ENCODE assay signal across 32 cellular contexts in genomic region chr9:23725279-23725946, GRCh38.
"Had no signal": no experiment of that assay in that cellular context is flagged by ENCODE, and none has a peak within 500 bp of the region (broad histone marks: within the 10 kb centered on the region; RNA-seq: fewer than 3 reads in every experiment).

No MANE protein-coding gene starts in this region.

- H3K27me3 ChIP-seq: brain microvascular endothelial cell, dorsolateral prefrontal cortex, esophagus muscularis mucosa, foreskin keratinocyte, gastrocnemius medialis, heart right ventricle had no signal

- H3K4me3 ChIP-seq: coronary artery, dorsolateral prefrontal cortex, esophagus muscularis mucosa, gastrocnemius medialis, heart right ventricle had no signal

- FAIRE-seq: astrocyte, bronchial epithelial cell had no signal

- H3K27ac ChIP-seq: brain microvascular endothelial cell, coronary artery, dorsolateral prefrontal cortex, esophagus muscularis mucosa, foreskin keratinocyte, gastrocnemius medialis, heart right ventricle had no signal

- H3K4me1 ChIP-seq: esophagus muscularis mucosa, foreskin keratinocyte, gastrocnemius medialis, heart right ventricle had no signal

- H3K9me3 Mint-ChIP-seq: dendritic cell treated with granulocyte-macrophage colony-stimulating factor and Interleukin-4, amounts not matched to agents 40 ng/mL and 50 ng/mL, for 4 days; endodermal cell had no signal

- DNase-seq: activated B cell treated with CpG ODN at 0.5 μM for 24 hours; activated CD4-positive, alpha-beta T cell treated with anti-CD3 and anti-CD28 coated beads for 48 hours; activated CD4-positive, alpha-beta T cell treated with anti-CD3 and anti-CD28 coated beads, Interleukin-2, amount 50 U/mL, for 1 hour; activated CD4-positive, alpha-beta T cell treated with anti-CD3 and anti-CD28 coated beads, Interleukin-2, amount 50 U/mL, for 48 hours; activated CD8-positive, alpha-beta memory T cell treated with anti-CD3 and anti-CD28 coated beads for 24 hours; activated CD8-positive, alpha-beta T cell treated with anti-CD3 and anti-CD28 coated beads for 36 hours; activated effector memory CD4-positive, alpha-beta T cell treated with Interleukin-2 at 50 U/mL for 16 hours; activated gamma-delta T cell treated with Interleukin-2 at 50 U/mL for 16 hours; activated naive CD4-positive, alpha-beta T cell treated with anti-CD3 and anti-CD28 coated beads, Interleukin-2, amount 50 U/mL, for 16 hours; activated naive CD4-positive, alpha-beta T cell treated with Interleukin-2 at 50 U/mL for 16 hours; activated T-cell treated with anti-CD3 and anti-CD28 coated beads, Interleukin-2, amount 50 U/mL, for 4 hours; amniotic stem cell; anterior cingulate cortex; brain microvascular endothelial cell; dorsolateral prefrontal cortex; effector memory CD4-positive, alpha-beta T cell; endodermal cell; erythroblast; foreskin keratinocyte; gastrocnemius medialis; heart right ventricle; hippocampal formation; T-helper 2 cell had no signal

- H3K9me3 ChIP-seq: esophagus muscularis mucosa, gastrocnemius medialis had no signal

- H3K4me3 Mint-ChIP-seq: activated B cell treated with CpG ODN at 0.5 μM for 24 hours; activated CD8-positive, alpha-beta T cell treated with anti-CD3 and anti-CD28 coated beads for 36 hours; activated naive CD8-positive, alpha-beta T cell; activated T-cell treated with anti-CD3 and anti-CD28 coated beads, Interleukin-2, amount 50 U/mL, for 4 hours; activated T-helper 17 cell treated with anti-CD3 and anti-CD28 coated beads, Interleukin-2, amount 50 U/mL, for 72 hours; central memory CD8-positive, alpha-beta T cell; dendritic cell treated with granulocyte-macrophage colony-stimulating factor and Interleukin-4, amounts not matched to agents 40 ng/mL and 50 ng/mL, for 4 days; endodermal cell had no signal

- ATAC-seq: activated CD4-positive, CD25-positive, alpha-beta regulatory T cell treated with anti-CD3 and anti-CD28 coated beads, Interleukin-2, amount 50 U/mL, for 24 hours; activated CD8-positive, alpha-beta T cell treated with anti-CD3 and anti-CD28 coated beads for 36 hours; activated T-cell treated with anti-CD3 and anti-CD28 coated beads, Interleukin-2, amount 50 U/mL, for 4 hours; activated T-helper 17 cell treated with anti-CD3 and anti-CD28 coated beads, Interleukin-2, amount 50 U/mL, for 72 hours; foreskin keratinocyte; gastrocnemius medialis; heart right ventricle had no signal

- H3K36me3 Mint-ChIP-seq: activated naive CD8-positive, alpha-beta T cell had no signal

- H3K27ac Mint-ChIP-seq: activated B cell treated with CpG ODN at 0.5 μM for 24 hours; activated CD8-positive, alpha-beta T cell treated with anti-CD3 and anti-CD28 coated beads for 36 hours; activated naive CD8-positive, alpha-beta T cell; activated T-helper 17 cell treated with anti-CD3 and anti-CD28 coated beads, Interleukin-2, amount 50 U/mL, for 72 hours; dendritic cell treated with granulocyte-macrophage colony-stimulating factor and Interleukin-4, amounts not matched to agents 40 ng/mL and 50 ng/mL, for 4 days; endodermal cell had no signal

- H3K27me3 Mint-ChIP-seq: activated B cell treated with CpG ODN at 0.5 μM for 24 hours; activated CD8-positive, alpha-beta T cell treated with anti-CD3 and anti-CD28 coated beads for 36 hours; activated naive CD8-positive, alpha-beta T cell; activated T-helper 17 cell treated with anti-CD3 and anti-CD28 coated beads, Interleukin-2, amount 50 U/mL, for 72 hours; central memory CD8-positive, alpha-beta T cell; dendritic cell treated with granulocyte-macrophage colony-stimulating factor and Interleukin-4, amounts not matched to agents 40 ng/mL and 50 ng/mL, for 4 days had no signal

- H3K36me3 ChIP-seq: brain microvascular endothelial cell, esophagus muscularis mucosa, gastrocnemius medialis, heart right ventricle had no signal

- H3K4me1 Mint-ChIP-seq: activated B cell treated with CpG ODN at 0.5 μM for 24 hours; activated T-helper 17 cell treated with anti-CD3 and anti-CD28 coated beads, Interleukin-2, amount 50 U/mL, for 72 hours; central memory CD8-positive, alpha-beta T cell had no signal
